ENCODE assay signal across 18 cellular contexts in the genomic region with DNA sequence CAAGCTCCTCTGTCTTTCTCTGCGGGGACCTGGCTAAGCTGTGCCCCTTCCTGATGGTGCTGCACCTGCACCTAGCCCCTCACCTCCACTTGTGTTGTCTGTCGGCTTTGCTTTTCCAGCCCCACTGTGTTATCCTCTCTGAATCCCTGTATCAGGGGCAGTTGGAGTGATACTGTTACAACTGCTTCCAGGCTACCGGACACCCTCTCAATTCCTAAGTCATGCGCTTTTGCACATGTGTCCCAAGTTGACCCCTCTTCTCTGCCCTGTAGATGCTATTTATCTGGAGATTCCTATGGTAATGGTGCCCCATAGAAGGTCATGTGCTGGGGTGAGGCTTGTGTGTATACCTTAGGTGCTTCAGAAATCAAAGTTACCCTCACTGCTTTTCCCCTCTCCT. TPM values are rescaled to one million over a fixed set of nuclear protein-coding genes. Genes with fewer than 3 reads are reported as not detected.
DNase-seq lines count a peak whose midpoint lies in the region; ATAC-seq, FAIRE-seq and TF ChIP-seq lines count a peak whose summit lies in the region.
"Had no signal": no experiment of that assay in that cellular context is flagged by ENCODE, and none has a peak within 500 bp of the region (broad histone marks: within the 10 kb centered on the region; RNA-seq: fewer than 3 reads in every experiment).

No MANE protein-coding gene starts in this region.

- no peaks in the 10 kb centered on the region for H3K27me3 ChIP-seq in right atrium auricular region
- H3K27me3 ChIP-seq in GM23338 (ENCODE audit: insufficient read depth) = no peaks in the 10 kb centered on the region
- H3K27me3 ChIP-seq in gastrocnemius medialis = no peaks in the 10 kb centered on the region
- H3K27me3 ChIP-seq: BLaER1 treated with 17β-estradiol and CSF1 and Interleukin-3, amounts not matched to agents 10 nM and 100 nM had no signal

- H3K9me3 Mint-ChIP-seq in GM23338 = no peaks in the 10 kb centered on the region
- peaks cover 1% of the 10 kb centered on the region for H3K9me3 Mint-ChIP-seq in glutamatergic neuron (ENCODE audit: unreplicated experiment)
- H3K9me3 Mint-ChIP-seq: CD8-positive, alpha-beta T cell had no signal

- DNase-seq in Right ventricle myocardium superior (no peak), right atrium auricular region (ENCODE audit: low spot score) (no peak), GM23338 (ENCODE audit: low spot score) (no peak), glutamatergic neuron (no peak), gastrocnemius medialis (no peak), RCC 7860 (ENCODE audit: low spot score) (no peak), mucosa of descending colon (no peak)
- DNase-seq: 8988T; Calu3; CD8-positive, alpha-beta T cell; DMS79 treated with DMSO at 0.1 percent for 48 hours; HCEC 1CT; IMR-90 had no signal

- H2AFZ ChIP-seq in GM23338 = no peak overlapping the region

- in situ Hi-C loops in gastrocnemius medialis (cut with MboI; ENCODE audit: low sequenced_read_pairs in 4 of 4) = loop anchor here in 1 of 4 donors (25.0 kb wide), 1 partner anchor 964 kb away; no protein-coding TSS in a partner anchor

- H3K27ac ChIP-seq in right atrium auricular region (no peak overlapping the region), GM23338 (ENCODE audit: low read depth) (0 out of 2 replicates have a peak overlapping the region, but pooled peaks have one; percentile 19), gastrocnemius medialis (no peak overlapping the region)

- H3K27me3 Mint-ChIP-seq in GM23338 (ENCODE audit: insufficient read depth, low read depth, poor library complexity) (peaks cover 2% of the 10 kb centered on the region), glutamatergic neuron (ENCODE audit: unreplicated experiment) (peaks cover 2% of the 10 kb centered on the region)

- H3K9me2 ChIP-seq in GM23338 (ENCODE audit: insufficient read depth) = no peaks in the 10 kb centered on the region

- intact Hi-C loops in Right ventricle myocardium superior (cut with DNase I) (no loop called here), gastrocnemius medialis (cut with DNase I; ENCODE audit: low total_unique reads) (no loop called here), mucosa of descending colon (cut with DNase I, micrococcal nuclease) (no loop called here)

- no peaks in the 10 kb centered on the region for H4K20me1 ChIP-seq in GM23338 (replicated peaks; ENCODE audit: insufficient read depth)

- no peaks in the 10 kb centered on the region for H3K4me1 ChIP-seq in right atrium auricular region
- H3K4me1 ChIP-seq in GM23338 (ENCODE audit: insufficient read depth) = peaks cover 5% of the 10 kb centered on the region; the same call in 1 of the 2 replicates
- peaks cover 11 to 15% of the 10 kb centered on the region in 2 donors for H3K4me1 ChIP-seq in gastrocnemius medialis
- no peaks in the 10 kb centered on the region for H3K4me1 ChIP-seq in mucosa of descending colon (ENCODE audit: low read depth)

- ATAC-seq in Right ventricle myocardium superior (ENCODE audit: poor library complexity) (peak; percentile 29), GM23338 (no peak), gastrocnemius medialis (peak; percentile 62 to 87), mucosa of descending colon (no peak), GM18868 (IDR thresholded peaks at IDR 0.05; ENCODE audit: unreplicated experiment) (no peak)
- ATAC-seq: CD8-positive, alpha-beta T cell; GM12878 had no signal

- H3K4me2 ChIP-seq in GM23338 = no peak overlapping the region

- no peaks in the 10 kb centered on the region for H3K9me3 ChIP-seq in right atrium auricular region
- no peaks in the 10 kb centered on the region for H3K9me3 ChIP-seq in gastrocnemius medialis
- no peaks in the 10 kb centered on the region for H3K9me3 ChIP-seq in mucosa of descending colon
- H3K9me3 ChIP-seq: BLaER1 treated with 17β-estradiol and CSF1 and Interleukin-3, amounts not matched to agents 10 nM and 100 nM had no signal

- no peaks in the 10 kb centered on the region for H3F3A ChIP-seq in GM23338 (replicated peaks; ENCODE audit: low read depth)

- H3K36me3 Mint-ChIP-seq in GM23338 (ENCODE audit: low read depth) = no peaks in the 10 kb centered on the region
- no peaks in the 10 kb centered on the region for H3K36me3 Mint-ChIP-seq in glutamatergic neuron (ENCODE audit: unreplicated experiment)

- H3K79me2 ChIP-seq in GM23338 (replicated peaks; ENCODE audit: insufficient read depth) = peaks cover 17% of the 10 kb centered on the region

- TF ChIP-seq CTCF in right atrium auricular region (IDR thresholded peaks at IDR 0.05) (no peak), GM23338 (conservative IDR thresholded peaks at IDR 0.05; ENCODE audit: low read depth in 2 of 2) (no peak), glutamatergic neuron (IDR thresholded peaks at IDR 0.05; ENCODE audit: partially characterized antibody, unreplicated experiment) (no peak), gastrocnemius medialis (IDR thresholded peaks at IDR 0.05 in 4 of 5, conservative IDR thresholded peaks at IDR 0.05 in 1 of 5) (no peak), mucosa of descending colon (IDR thresholded peaks at IDR 0.05) (no peak)

- H3K36me3 ChIP-seq in right atrium auricular region (peaks cover 5% of the 10 kb centered on the region), GM23338 (ENCODE audit: insufficient read depth) (no peaks in the 10 kb centered on the region), gastrocnemius medialis (peaks cover 0 to 7% of the 10 kb centered on the region in 2 donors), mucosa of descending colon (ENCODE audit: low read depth) (no peaks in the 10 kb centered on the region)

- H3K4me3 ChIP-seq in right atrium auricular region (no peak overlapping the region), GM23338 (no peak overlapping the region), gastrocnemius medialis (no peak overlapping the region), mucosa of descending colon (no peak overlapping the region)
- H3K4me3 ChIP-seq: BLaER1 treated with 17β-estradiol and CSF1 and Interleukin-3, amounts not matched to agents 10 nM and 100 nM; GM12878 had no signal

- TF ChIP-seq POLR2A in gastrocnemius medialis (IDR thresholded peaks at IDR 0.05) = no peak

- H3K4me3 Mint-ChIP-seq in GM23338 (no peak overlapping the region), glutamatergic neuron (ENCODE audit: unreplicated experiment) (no peak overlapping the region)
- H3K4me3 Mint-ChIP-seq: CD8-positive, alpha-beta T cell had no signal

- no peak for FAIRE-seq in RCC 7860 (lab: Jason Lieb, UNC)
- FAIRE-seq: GM12878, GM19239, HTR-8/SVneo had no signal

- H3K27ac Mint-ChIP-seq in GM23338 (no peak overlapping the region; the same call in 1 of the 2 replicates), glutamatergic neuron (ENCODE audit: unreplicated experiment) (peak overlapping the region; percentile 5)
- H3K27ac Mint-ChIP-seq: CD8-positive, alpha-beta T cell had no signal

- peaks cover 13% of the 10 kb centered on the region for H3K4me1 Mint-ChIP-seq in GM23338
- peaks cover 18% of the 10 kb centered on the region for H3K4me1 Mint-ChIP-seq in glutamatergic neuron (ENCODE audit: low read depth, unreplicated experiment)

TF ChIP-seq in GM23338, 12 proteins besides CTCF, POLR2A, EP300 and RAD21:
- TF ChIP-seq, protein P1, sequence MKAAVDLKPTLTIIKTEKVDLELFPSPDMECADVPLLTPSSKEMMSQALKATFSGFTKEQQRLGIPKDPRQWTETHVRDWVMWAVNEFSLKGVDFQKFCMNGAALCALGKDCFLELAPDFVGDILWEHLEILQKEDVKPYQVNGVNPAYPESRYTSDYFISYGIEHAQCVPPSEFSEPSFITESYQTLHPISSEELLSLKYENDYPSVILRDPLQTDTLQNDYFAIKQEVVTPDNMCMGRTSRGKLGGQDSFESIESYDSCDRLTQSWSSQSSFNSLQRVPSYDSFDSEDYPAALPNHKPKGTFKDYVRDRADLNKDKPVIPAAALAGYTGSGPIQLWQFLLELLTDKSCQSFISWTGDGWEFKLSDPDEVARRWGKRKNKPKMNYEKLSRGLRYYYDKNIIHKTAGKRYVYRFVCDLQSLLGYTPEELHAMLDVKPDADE (IDR thresholded peaks at IDR 0.05) = no peak
- TF ChIP-seq CREB1 (CRISPR knock-in tag; IDR thresholded peaks at IDR 0.05; ENCODE audit: low read depth) = no peak
- no peak for TF ChIP-seq ZNF114 (CRISPR knock-in tag; IDR thresholded peaks at IDR 0.05)
- TF ChIP-seq REST (IDR thresholded peaks at IDR 0.05; ENCODE audit: unreplicated experiment) = no peak
- TF ChIP-seq STAT1 (IDR thresholded peaks at IDR 0.05; ENCODE audit: unreplicated experiment) = no peak

RNA-seq across cellular contexts. Expression of gene TBCE, which starts 58.9 kb away (rescaled TPM):
- total RNA-seq in Right ventricle myocardium superior (15.7 TPM), right atrium auricular region (10 to 100 TPM; 15.4 to 18.0 TPM), glutamatergic neuron (ENCODE audit: unreplicated experiment) (30.7 TPM), gastrocnemius medialis (10 to 100 TPM; 24.4 to 47.6 (median 29.2) TPM), mucosa of descending colon (10 to 100 TPM; 21.1 to 25.5 (median 23.9) TPM)
- total RNA-seq in GM23338 (2014; rRNA removed; shearing (Covaris generic)) = 42.7 and 45.6 TPM in 2 replicates
- 64.8 and 72.4 TPM in 2 replicates for polyA plus RNA-seq in GM23338 (2016; fragmentation: Nextera tagmentation; extraction: Ambion mirVana)

Comparison
In these comparisons a context has a peak if more than half of its experiments do, and no peak if none do; other contexts are left out.
1. ATAC-seq: peak in Right ventricle myocardium superior (single experiment) and gastrocnemius medialis (2 of 2); none in GM23338 (single experiment), mucosa of descending colon (single experiment) and GM18868 (single experiment).